Comparison of ENCODE assay signal across 12 cellular contexts in the genomic region with DNA sequence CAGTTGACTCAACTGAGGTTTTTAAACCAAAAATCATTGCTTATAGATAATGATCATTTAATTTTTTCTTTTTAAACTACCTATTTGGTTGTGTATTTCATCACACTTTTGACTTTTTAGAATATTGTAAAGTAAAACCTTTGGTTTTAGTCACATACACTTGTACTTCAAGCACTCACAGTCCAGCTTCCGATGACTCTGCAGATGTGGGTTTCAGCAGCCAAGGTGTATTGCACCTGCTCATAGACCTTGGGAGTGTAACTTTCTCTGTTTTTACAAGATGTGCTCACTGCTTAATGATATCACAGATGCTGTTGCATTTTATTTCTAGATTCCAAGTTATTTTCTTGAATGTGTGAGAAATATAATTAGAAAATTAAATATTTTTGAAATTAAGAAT.
"Had no signal": no experiment of that assay in that cellular context is flagged by ENCODE, and none has a peak within 500 bp of the region (broad histone marks: within the 10 kb centered on the region; RNA-seq: fewer than 3 reads in every experiment).

No MANE protein-coding gene starts in this region.

- H3K9me3 ChIP-seq: body of pancreas had no signal

- FAIRE-seq: small intestine had no signal

- H3K4me3 ChIP-seq: body of pancreas, right atrium auricular region, tibial nerve had no signal

- H3K36me3 ChIP-seq: right atrium auricular region, tibial nerve had no signal

- DNase-seq: activated naive CD4-positive, alpha-beta T cell treated with anti-CD3 and anti-CD28 coated beads, Interleukin-2, amount 50 U/mL, for 16 hours; activated T-cell treated with anti-CD3 and anti-CD28 coated beads, Interleukin-2, amount 50 U/mL, for 1 hour; body of pancreas; effector memory CD8-positive, alpha-beta T cell; erythroblast; hypothalamus; naive B cell; posterior cingulate gyrus; small intestine had no signal

- H3K27me3 ChIP-seq: body of pancreas, right atrium auricular region, tibial nerve had no signal

- ATAC-seq: body of pancreas; effector memory CD8-positive, alpha-beta T cell; stimulated activated memory B cell treated with anti-CD40 and anti-IgM and Interleukin-4, amounts not matched to agents 10 μg/mL and 1 μg/mL and 100 μg/mL, for 72 hours had no signal

- H3K27ac ChIP-seq: body of pancreas, right atrium auricular region, tibial nerve had no signal
